In the genomic region with DNA sequence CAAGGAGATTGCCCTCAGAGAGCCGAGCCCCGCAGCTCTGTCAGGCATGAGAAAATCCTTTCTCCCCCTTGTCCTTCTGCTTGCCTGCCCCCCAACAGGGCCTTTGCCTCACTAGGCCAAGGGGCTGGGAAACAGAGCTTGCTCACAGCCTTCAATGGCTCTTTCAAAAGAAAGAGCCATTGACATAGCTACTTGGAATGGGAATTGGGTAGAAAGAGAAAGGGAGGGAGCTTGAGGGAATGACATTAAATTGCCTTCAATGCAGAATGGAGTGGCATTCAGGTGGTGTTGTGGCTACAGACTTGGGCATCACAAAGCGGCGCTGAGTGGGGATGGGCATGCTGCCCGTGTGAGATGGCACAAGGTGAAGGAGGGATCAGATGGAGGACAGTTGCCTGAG, we compare ENCODE assay signal across 26 cellular contexts. TPM values are rescaled to one million over a fixed set of nuclear protein-coding genes. Genes with fewer than 3 reads are reported as not detected.
DNase-seq lines count a peak whose midpoint lies in the region; ATAC-seq and TF ChIP-seq lines count a peak whose summit lies in the region.
"Had no signal": no experiment of that assay in that cellular context is flagged by ENCODE, and none has a peak within 500 bp of the region (broad histone marks: within the 10 kb centered on the region; RNA-seq: fewer than 3 reads in every experiment).

No MANE protein-coding gene starts in this region.

- H2AFZ ChIP-seq in GM23338 = no peak overlapping the region
- peak overlapping the region; percentile 37 for H2AFZ ChIP-seq in neural progenitor cell (replicated peaks)

- TF ChIP-seq POLR2A in esophagus muscularis mucosa (IDR thresholded peaks at IDR 0.05; ENCODE audit: low read depth) = no peak

- no peaks in the 10 kb centered on the region for H3K9me3 ChIP-seq in esophagus muscularis mucosa
- no peaks in the 10 kb centered on the region for H3K9me3 ChIP-seq in neural progenitor cell (ENCODE audit: low read depth)
- H3K9me3 ChIP-seq: BLaER1, breast epithelium, Caco-2, upper lobe of right lung had no signal

- H3K4me1 ChIP-seq in GM23338 (ENCODE audit: insufficient read depth) = no peaks in the 10 kb centered on the region
- peaks cover 0 to 18% (median 10%) of the 10 kb centered on the region in 4 donors for H3K4me1 ChIP-seq in esophagus muscularis mucosa
- H3K4me1 ChIP-seq in neural progenitor cell = peaks cover 9% of the 10 kb centered on the region
- H3K4me1 ChIP-seq: BLaER1, breast epithelium, Caco-2, upper lobe of right lung had no signal

- H3K27me3 ChIP-seq in GM23338 (ENCODE audit: insufficient read depth) = no peaks in the 10 kb centered on the region
- H3K27me3 ChIP-seq in esophagus muscularis mucosa = no peaks in the 10 kb centered on the region
- no peaks in the 10 kb centered on the region for H3K27me3 ChIP-seq in neural progenitor cell
- H3K27me3 ChIP-seq: BLaER1, breast epithelium, upper lobe of right lung had no signal

- H3K79me2 ChIP-seq in GM23338 (replicated peaks; ENCODE audit: insufficient read depth) (no peaks in the 10 kb centered on the region), neural progenitor cell (ENCODE audit: low read depth) (no peaks in the 10 kb centered on the region)

- intact Hi-C loops in esophagus muscularis mucosa (cut with DNase I) = no loop called here

- H3K4me3 ChIP-seq in GM23338 (no peak overlapping the region), esophagus muscularis mucosa (no peak overlapping the region), neural progenitor cell (no peak overlapping the region)
- H3K4me3 ChIP-seq: BLaER1, breast epithelium, coronary artery, upper lobe of right lung had no signal

- no peak overlapping the region for H3K9ac ChIP-seq in neural progenitor cell
- H3K9ac ChIP-seq: BLaER1 had no signal

- CTCF ChIA-PET in activated CD8-positive, alpha-beta T cell treated with anti-CD3 and anti-CD28 coated beads, Interleukin-2, amount 10 ng/mL, durations not matched to agents 7 days and 5 days (lab: Charles Lee) = interaction anchor here (1.9 kb wide), 1 partner anchor 19 kb away, joined by 6 read pairs; no protein-coding TSS in a partner anchor

- ATAC-seq in GM23338 (no peak), HG03469 (IDR thresholded peaks at IDR 0.05; ENCODE audit: unreplicated experiment) (no peak)
- no peak for ATAC-seq in activated CD8-positive, alpha-beta T cell treated with anti-CD3 and anti-CD28 coated beads, Interleukin-2, amount 10 ng/mL, durations not matched to agents 7 days and 5 days
- ATAC-seq: effector memory CD8-positive, alpha-beta T cell; natural killer cell treated with Interleukin-12 subunit alpha and Interleukin-12 subunit beta and Interleukin-15 and Interleukin-18, amount 100 ng/mL, for 72 hours; upper lobe of right lung had no signal

- no peaks in the 10 kb centered on the region for H3K36me3 ChIP-seq in GM23338 (ENCODE audit: insufficient read depth)
- peaks cover 0 to 22% (median 9%) of the 10 kb centered on the region in 4 donors for H3K36me3 ChIP-seq in esophagus muscularis mucosa
- no peaks in the 10 kb centered on the region for H3K36me3 ChIP-seq in neural progenitor cell
- H3K36me3 ChIP-seq: breast epithelium, upper lobe of right lung had no signal

- no peak for TF ChIP-seq EP300 in esophagus muscularis mucosa (IDR thresholded peaks at IDR 0.05)

- H3K4me3 Mint-ChIP-seq in GM23338 (no peak overlapping the region), neural progenitor cell (no peak overlapping the region)
- no peak overlapping the region for H3K4me3 Mint-ChIP-seq in activated CD8-positive, alpha-beta T cell treated with anti-CD3 and anti-CD28 coated beads, Interleukin-2, amount 10 ng/mL, durations not matched to agents 7 days and 5 days
- H3K4me3 Mint-ChIP-seq: activated CD4-positive, alpha-beta T cell treated with anti-CD3 and anti-CD28 coated beads, Interleukin-2, amount 10 ng/mL, durations not matched to agents 7 days and 5 days; effector memory CD8-positive, alpha-beta T cell; immature natural killer cell; natural killer cell treated with Interleukin-12 subunit alpha and Interleukin-12 subunit beta and Interleukin-15 and Interleukin-18, amount 100 ng/mL, for 72 hours; WTC11 had no signal

- H3K36me3 Mint-ChIP-seq in GM23338 (ENCODE audit: low read depth) = no peaks in the 10 kb centered on the region; the same call in 2 of the 3 replicates
- peaks cover 3% of the 10 kb centered on the region for H3K36me3 Mint-ChIP-seq in neural progenitor cell
- H3K36me3 Mint-ChIP-seq in activated CD8-positive, alpha-beta T cell treated with anti-CD3 and anti-CD28 coated beads, Interleukin-2, amount 10 ng/mL, durations not matched to agents 7 days and 5 days (ENCODE audit: low read depth) = no peaks in the 10 kb centered on the region
- H3K36me3 Mint-ChIP-seq: natural killer cell treated with Interleukin-12 subunit alpha and Interleukin-12 subunit beta and Interleukin-15 and Interleukin-18, amount 100 ng/mL, for 72 hours; WTC11 had no signal

- no peaks in the 10 kb centered on the region for H3K4me1 Mint-ChIP-seq in GM23338
- H3K4me1 Mint-ChIP-seq in neural progenitor cell = peaks cover 9% of the 10 kb centered on the region
- no peaks in the 10 kb centered on the region for H3K4me1 Mint-ChIP-seq in activated CD8-positive, alpha-beta T cell treated with anti-CD3 and anti-CD28 coated beads, Interleukin-2, amount 10 ng/mL, durations not matched to agents 7 days and 5 days (ENCODE audit: low read depth)
- H3K4me1 Mint-ChIP-seq: activated CD4-positive, alpha-beta T cell treated with anti-CD3 and anti-CD28 coated beads, Interleukin-2, amount 10 ng/mL, durations not matched to agents 7 days and 5 days; IgD-negative memory B cell; WTC11 had no signal

- TF ChIP-seq CTCF in GM23338 (conservative IDR thresholded peaks at IDR 0.05; ENCODE audit: low read depth in 2 of 2) = no peak
- TF ChIP-seq CTCF in esophagus muscularis mucosa (IDR thresholded peaks at IDR 0.05) = no peak
- TF ChIP-seq CTCF in neural progenitor cell (IDR thresholded peaks at IDR 0.05) = no peak

- 95% methylated on average over 5 of the region's 5 CpGs for WGBS in esophagus muscularis mucosa

- H4K20me1 ChIP-seq in GM23338 (replicated peaks; ENCODE audit: insufficient read depth) (no peaks in the 10 kb centered on the region; the same call in 1 of the 2 replicates), neural progenitor cell (ENCODE audit: low read depth) (peaks cover 3% of the 10 kb centered on the region)

- H3K4me2 ChIP-seq in GM23338 (no peak overlapping the region), neural progenitor cell (peak overlapping the region; percentile 17)
- H3K4me2 ChIP-seq: BLaER1 had no signal

- DNase-seq in Ammon's horn (ENCODE audit: low spot score) (peak; percentile 84), GM23338 (ENCODE audit: low spot score) (no peak), esophagus muscularis mucosa (ENCODE audit: extremely low spot score) (no peak), neural progenitor cell (ENCODE audit: low spot score) (peak; percentile 51), CD1c-positive myeloid dendritic cell (ENCODE audit: extremely low spot score) (no peak)
- DNase-seq in activated CD8-positive, alpha-beta T cell treated with anti-CD3 and anti-CD28 coated beads, Interleukin-2, amount 10 ng/mL, durations not matched to agents 7 days and 5 days = no peak
- DNase-seq in stimulated activated CD4-positive, alpha-beta T cell treated with anti-CD3 and anti-CD28 coated beads, Interleukin-2, amount 100 ng/mL, for 48 hours = no peak
- DNase-seq: activated CD4-positive, alpha-beta T cell treated with anti-CD3 and anti-CD28 coated beads, Interleukin-2, amount 10 ng/mL, durations not matched to agents 7 days and 5 days; activated T-cell treated with anti-CD3 and anti-CD28 coated beads, Interleukin-2, amount 50 U/mL, for 48 hours; Caco-2; DMS79 treated with DMSO at 0.1 percent for 48 hours; effector memory CD8-positive, alpha-beta T cell; erythroblast; immature natural killer cell; NCI-H1105; NCI-H187 treated with DMSO at 0.1 percent for 48 hours; NCI-H526; SHP77 treated with DMSO at 0.1 percent for 48 hours; upper lobe of right lung had no signal

- POLR2A ChIA-PET in activated CD8-positive, alpha-beta T cell treated with anti-CD3 and anti-CD28 coated beads, Interleukin-2, amount 10 ng/mL, durations not matched to agents 7 days and 5 days (lab: Charles Lee) = interaction anchor here (0.8 to 2.7 kb wide), 2 partner anchors 13 to 107 kb away, joined by 3 to 8 read pairs; a partner anchor contains a TSS

- 0 out of 2 replicates have a peak, but pooled peaks cover 4% of the 10 kb centered on the region for H3K9me2 ChIP-seq in GM23338 (ENCODE audit: insufficient read depth)

- H3K27ac Mint-ChIP-seq in GM23338 (no peak overlapping the region), neural progenitor cell (no peak overlapping the region)
- no peak overlapping the region for H3K27ac Mint-ChIP-seq in activated CD8-positive, alpha-beta T cell treated with anti-CD3 and anti-CD28 coated beads, Interleukin-2, amount 10 ng/mL, durations not matched to agents 7 days and 5 days
- H3K27ac Mint-ChIP-seq: activated CD4-positive, alpha-beta T cell treated with anti-CD3 and anti-CD28 coated beads, Interleukin-2, amount 10 ng/mL, durations not matched to agents 7 days and 5 days; effector memory CD8-positive, alpha-beta T cell; IgD-negative memory B cell; natural killer cell treated with Interleukin-12 subunit alpha and Interleukin-12 subunit beta and Interleukin-15 and Interleukin-18, amount 100 ng/mL, for 72 hours; WTC11 had no signal

- H3K9me3 Mint-ChIP-seq in GM23338 (no peaks in the 10 kb centered on the region; the same call in 2 of the 3 replicates), neural progenitor cell (no peaks in the 10 kb centered on the region)
- no peaks in the 10 kb centered on the region for H3K9me3 Mint-ChIP-seq in activated CD8-positive, alpha-beta T cell treated with anti-CD3 and anti-CD28 coated beads, Interleukin-2, amount 10 ng/mL, durations not matched to agents 7 days and 5 days (ENCODE audit: insufficient read depth)
- H3K9me3 Mint-ChIP-seq: activated CD4-positive, alpha-beta T cell treated with anti-CD3 and anti-CD28 coated beads, Interleukin-2, amount 10 ng/mL, durations not matched to agents 7 days and 5 days; effector memory CD8-positive, alpha-beta T cell; IgD-negative memory B cell; immature natural killer cell; natural killer cell treated with Interleukin-12 subunit alpha and Interleukin-12 subunit beta and Interleukin-15 and Interleukin-18, amount 100 ng/mL, for 72 hours; WTC11 had no signal

- H3F3A ChIP-seq in GM23338 (replicated peaks; ENCODE audit: low read depth) = no peaks in the 10 kb centered on the region
- H3F3A ChIP-seq in neural progenitor cell (ENCODE audit: low read depth) = no peaks in the 10 kb centered on the region

- H3K27me3 Mint-ChIP-seq in GM23338 (ENCODE audit: insufficient read depth, low read depth, poor library complexity) (peaks cover 4% of the 10 kb centered on the region), neural progenitor cell (ENCODE audit: insufficient read depth, low read depth) (peaks cover 3% of the 10 kb centered on the region)
- H3K27me3 Mint-ChIP-seq in activated CD8-positive, alpha-beta T cell treated with anti-CD3 and anti-CD28 coated beads, Interleukin-2, amount 10 ng/mL, durations not matched to agents 7 days and 5 days (ENCODE audit: low read depth) = no peaks in the 10 kb centered on the region
- H3K27me3 Mint-ChIP-seq: activated CD4-positive, alpha-beta T cell treated with anti-CD3 and anti-CD28 coated beads, Interleukin-2, amount 10 ng/mL, durations not matched to agents 7 days and 5 days; effector memory CD8-positive, alpha-beta T cell; IgD-negative memory B cell; natural killer cell treated with Interleukin-12 subunit alpha and Interleukin-12 subunit beta and Interleukin-15 and Interleukin-18, amount 100 ng/mL, for 72 hours had no signal

- H3K27ac ChIP-seq in GM23338 (ENCODE audit: low read depth) (0 out of 2 replicates have a peak overlapping the region, but pooled peaks have one; percentile 14), esophagus muscularis mucosa (replicated peaks in 1 of 4) (peak overlapping the region in 3 of 4 donors; percentile 3 to 48 (median 31)), neural progenitor cell (no peak overlapping the region)
- H3K27ac ChIP-seq: BLaER1, breast epithelium, upper lobe of right lung had no signal

RNA-seq across cellular contexts. Expression of a gene that starts 13.2 kb away (rescaled TPM):
- 15.9 and 17.4 TPM in 2 replicates for total RNA-seq in GM23338 (2014; rRNA removed; shearing (Covaris generic))
- polyA plus RNA-seq in GM23338 (2016; fragmentation: Nextera tagmentation; extraction: Ambion mirVana) = 3.9 and 4.7 TPM in 2 replicates
- 10 to 100 TPM in 3 of 4 donors, 1 to 10 TPM in 1; 8.3 to 25.2 (median 20.3) TPM for total RNA-seq in esophagus muscularis mucosa
- total RNA-seq in neural progenitor cell (ENCODE audit: low replicate concordance) = 6.3 TPM in 2 replicates
- 10 to 100 TPM; 11.9 to 12.2 TPM for total RNA-seq in activated CD8-positive, alpha-beta T cell treated with anti-CD3 and anti-CD28 coated beads, Interleukin-2, amount 10 ng/mL, durations not matched to agents 7 days and 5 days

RNA-seq across cellular contexts. Expression of a gene that starts 15.5 kb away (rescaled TPM):
- total RNA-seq in GM23338 (2014; rRNA removed; shearing (Covaris generic)) = 37.6 and 45.2 TPM in 2 replicates
- polyA plus RNA-seq in GM23338 (2016; fragmentation: Nextera tagmentation; extraction: Ambion mirVana) = 85.7 and 93.1 TPM in 2 replicates
- total RNA-seq in esophagus muscularis mucosa (10 to 100 TPM; 26.5 to 49.8 (median 28.3) TPM), neural progenitor cell (ENCODE audit: low replicate concordance) (31.4 and 41.8 TPM in 2 replicates)
- 10 to 100 TPM; 64.8 to 70.3 TPM for total RNA-seq in activated CD8-positive, alpha-beta T cell treated with anti-CD3 and anti-CD28 coated beads, Interleukin-2, amount 10 ng/mL, durations not matched to agents 7 days and 5 days

RNA-seq across cellular contexts. Expression of a gene that starts 38.6 kb away (rescaled TPM):
- total RNA-seq in GM23338 (2014; rRNA removed; shearing (Covaris generic)) = 15.8 and 24.4 TPM in 2 replicates
- 19.3 and 21.5 TPM in 2 replicates for polyA plus RNA-seq in GM23338 (2016; fragmentation: Nextera tagmentation; extraction: Ambion mirVana)
- total RNA-seq in esophagus muscularis mucosa = 10 to 100 TPM; 23.0 to 36.8 (median 32.3) TPM
- total RNA-seq in neural progenitor cell (ENCODE audit: low replicate concordance) = 41.5 and 51.3 TPM in 2 replicates
- 10 to 100 TPM; 26.0 to 26.4 TPM for total RNA-seq in activated CD8-positive, alpha-beta T cell treated with anti-CD3 and anti-CD28 coated beads, Interleukin-2, amount 10 ng/mL, durations not matched to agents 7 days and 5 days

Comparison
In these comparisons a context has a peak if more than half of its experiments do, and no peak if none do; other contexts are left out.
1. DNase-seq: peak in Ammon's horn (single experiment) and neural progenitor cell (single experiment); none in GM23338 (single experiment), esophagus muscularis mucosa (single experiment), CD1c-positive myeloid dendritic cell (single experiment), activated CD8-positive, alpha-beta T cell treated with anti-CD3 and anti-CD28 coated beads, Interleukin-2, amount 10 ng/mL, durations not matched to agents 7 days and 5 days (single experiment) and stimulated activated CD4-positive, alpha-beta T cell treated with anti-CD3 and anti-CD28 coated beads, Interleukin-2, amount 100 ng/mL, for 48 hours (0 of 2).